8 cellular contexts compared by ENCODE assay signal in genomic region chr4:20252656-20253271, GRCh38. TPM values are rescaled to one million over a fixed set of nuclear protein-coding genes. Genes with fewer than 3 reads are reported as not detected.
DNase-seq lines count a peak whose midpoint lies in the region; ATAC-seq, FAIRE-seq and TF ChIP-seq lines count a peak whose summit lies in the region.

No MANE protein-coding gene starts in this region.

- H3K4me1 ChIP-seq in BLaER1 (peaks cover 31% of the 10 kb centered on the region), ascending aorta (peaks cover 0 to 2% of the 10 kb centered on the region in 2 donors), keratinocyte (ENCODE audit: control insufficient read depth, extremely low read depth, insufficient read depth, low read length) (peaks cover 21% of the 10 kb centered on the region), suprapubic skin (peaks cover 41% of the 10 kb centered on the region)

- H3K27ac ChIP-seq in BLaER1, result no peak overlapping the region
- peak overlapping the region; percentile 78 to 81 for H3K27ac ChIP-seq in ascending aorta
- no peak overlapping the region for H3K27ac ChIP-seq in keratinocyte (ENCODE audit: control insufficient read depth, insufficient read depth, low read length)
- no peak overlapping the region for H3K27ac ChIP-seq in suprapubic skin

- intact Hi-C loops in ascending aorta (cut with DNase I), result loop anchor here (2.0 to 5.0 kb wide), 3 partner anchors 20 to 450 kb away; partner anchors contain the start of gene PACRGL

- TF ChIP-seq POLR2A in suprapubic skin (IDR thresholded peaks at IDR 0.05), result no peak

- H2AFZ ChIP-seq in keratinocyte (ENCODE audit: control insufficient read depth, low read length), result peak overlapping the region; percentile 80

- TF ChIP-seq CTCF in HFF-Myc (IDR thresholded peaks at IDR 0.05; ENCODE audit: low read depth, low read length, missing control alignments), result no peak
- TF ChIP-seq CTCF in ascending aorta (IDR thresholded peaks at IDR 0.05), result no peak
- TF ChIP-seq CTCF in keratinocyte (optimal IDR thresholded peaks at IDR 0.05 in 1 of 3, IDR thresholded peaks at IDR 0.05 in 1 of 3, conservative IDR thresholded peaks at IDR 0.05 in 1 of 3; ENCODE audit: extremely low read depth in 1 of 3, insufficient read depth in 2 of 3, low read length in 3 of 3), result no peak
- no peak for TF ChIP-seq CTCF in suprapubic skin (IDR thresholded peaks at IDR 0.05)

- H3K27me3 ChIP-seq in BLaER1 (peaks cover 58% of the 10 kb centered on the region), ascending aorta (no peaks in the 10 kb centered on the region), keratinocyte (ENCODE audit: control insufficient read depth, extremely low read depth, insufficient read depth, low read length) (no peaks in the 10 kb centered on the region), suprapubic skin (peaks cover 42% of the 10 kb centered on the region)

- DNase-seq in HFF-Myc (ENCODE audit: extremely low read depth, low read depth), result no peak
- peak in 1 of 2 donors; percentile 71 for DNase-seq in ascending aorta (ENCODE audit: low spot score in 2 of 2)
- no peak for DNase-seq in keratinocyte (ENCODE audit: low read depth, low spot score)
- DNase-seq in suprapubic skin (ENCODE audit: low spot score in 2 of 2), result peak; percentile 67 to 82
- DNase-seq in NAMALWA (ENCODE audit: low spot score), result no peak
- no peak for DNase-seq in stimulated activated CD4-positive, alpha-beta T cell treated with anti-CD3 and anti-CD28 coated beads, Interleukin-12 subunit alpha, Interleukin-12 subunit beta, amount 100 ng/mL, for 4 hours

- dilution Hi-C loops in keratinocyte (cut with MboI; ENCODE audit: extremely low pct_ligation_motif_present, low sequenced_read_pairs), result no loop called here

- peak overlapping the region; percentile 45 for H3K9ac ChIP-seq in BLaER1
- peak overlapping the region; percentile 81 for H3K9ac ChIP-seq in keratinocyte (ENCODE audit: control insufficient read depth, extremely low read depth, insufficient read depth, low read length)

- no peak for FAIRE-seq in keratinocyte (lab: Jason Lieb, UNC)

- H3K36me3 ChIP-seq in BLaER1 (no peaks in the 10 kb centered on the region), ascending aorta (no peaks in the 10 kb centered on the region), keratinocyte (ENCODE audit: control insufficient read depth in 2 of 2, extremely low read depth in 1 of 2, insufficient read depth in 2 of 2, low read length in 2 of 2) (no peaks in the 10 kb centered on the region), suprapubic skin (no peaks in the 10 kb centered on the region)

- peak overlapping the region; percentile 95 for H3K4me2 ChIP-seq in BLaER1
- peak overlapping the region; percentile 94 for H3K4me2 ChIP-seq in keratinocyte (ENCODE audit: control insufficient read depth, extremely low read depth, insufficient read depth, low read depth, low read length)

- H3K9me3 ChIP-seq in BLaER1 (peaks cover 13% of the 10 kb centered on the region), ascending aorta (no peaks in the 10 kb centered on the region), keratinocyte (ENCODE audit: control insufficient read depth, low read depth, low read length) (no peaks in the 10 kb centered on the region), suprapubic skin (no peaks in the 10 kb centered on the region)

- H4K20me1 ChIP-seq in BLaER1 (no peaks in the 10 kb centered on the region; the same call in 1 of the 2 replicates), keratinocyte (ENCODE audit: control insufficient read depth, extremely low read depth, insufficient read depth, low read length) (no peaks in the 10 kb centered on the region)

- H3K9me1 ChIP-seq in keratinocyte (ENCODE audit: control insufficient read depth, extremely low read depth, insufficient read depth, low read length), result no peaks in the 10 kb centered on the region

- TF ChIP-seq EP300 in suprapubic skin (IDR thresholded peaks at IDR 0.05), result no peak

- peaks cover 41% of the 10 kb centered on the region for H3K79me2 ChIP-seq in keratinocyte (ENCODE audit: control insufficient read depth, insufficient read depth, low read length)

- WGBS in suprapubic skin, result 9% methylated on average over 28 of the region's 54 CpGs

- no peak for ATAC-seq in HG02588 (IDR thresholded peaks at IDR 0.05; ENCODE audit: unreplicated experiment)

- peak overlapping the region; percentile 68 for H3K4me3 ChIP-seq in BLaER1
- H3K4me3 ChIP-seq in HFF-Myc (replicated peaks; ENCODE audit: low read depth, low read length), result peak overlapping the region; percentile 94
- H3K4me3 ChIP-seq in ascending aorta, result peak overlapping the region; percentile 82 to 83
- H3K4me3 ChIP-seq in keratinocyte (ENCODE audit: control insufficient read depth in 2 of 3, extremely low read depth in 1 of 3, insufficient read depth in 2 of 3, low read depth in 1 of 3, low read length in 3 of 3), result peak overlapping the region; percentile 62 to 90 (median 84)
- H3K4me3 ChIP-seq in suprapubic skin, result peak overlapping the region; percentile 54

RNA-seq across cellular contexts. Expression of gene SLIT2, which starts 1.1 kb away (rescaled TPM):
- total RNA-seq in ascending aorta (25.2 TPM), suprapubic skin (1 to 10 TPM; 2.5 to 4.7 (median 3.0) TPM)
- polyA plus RNA-seq in keratinocyte, result 1.9 to 12.8 TPM (median 7.5 TPM) in 3 replicates
- 3.0 TPM for polyA plus RNA-seq in keratinocyte (2011; ENCODE audit: low read depth)
- 1.2 and 2.3 TPM in 2 replicates for polyA plus RNA-seq in keratinocyte (2011; cell fraction: cytosol; rRNA removed)
- 8.6 and 11.9 TPM in 2 replicates for polyA plus RNA-seq in keratinocyte (2011; cell fraction: nucleus; rRNA removed)
- 1.1 and 10.8 TPM in 2 replicates for polyA plus RNA-seq in keratinocyte (2012; ENCODE audit: low replicate concordance)
- polyA minus RNA-seq in keratinocyte, result 4.1 to 20.6 TPM (median 14.7 TPM) in 3 replicates
- polyA minus RNA-seq in keratinocyte (2011; cell fraction: cytosol; rRNA and poly(A)+ RNA removed), result 2.7 TPM
- 22.4 and 27.6 TPM in 2 replicates for polyA minus RNA-seq in keratinocyte (2011; cell fraction: nucleus; rRNA and poly(A)+ RNA removed)

Comparison
In these comparisons a context has a peak if more than half of its experiments do, and no peak if none do; other contexts are left out.
1. H3K27ac ChIP-seq: peak in ascending aorta (2 of 2); none in BLaER1 (single experiment), keratinocyte (single experiment) and suprapubic skin (single experiment).
2. DNase-seq: peak in suprapubic skin (2 of 2); none in HFF-Myc (single experiment), keratinocyte (single experiment), NAMALWA (single experiment) and stimulated activated CD4-positive, alpha-beta T cell treated with anti-CD3 and anti-CD28 coated beads, Interleukin-12 subunit alpha, Interleukin-12 subunit beta, amount 100 ng/mL, for 4 hours (single experiment).
3. Peak in every context shown above with its lines, with median percentiles within 50 percentile points of each other: H3K4me3 ChIP-seq.